ENCODE assay signal across 10 cellular contexts in the genomic region with DNA sequence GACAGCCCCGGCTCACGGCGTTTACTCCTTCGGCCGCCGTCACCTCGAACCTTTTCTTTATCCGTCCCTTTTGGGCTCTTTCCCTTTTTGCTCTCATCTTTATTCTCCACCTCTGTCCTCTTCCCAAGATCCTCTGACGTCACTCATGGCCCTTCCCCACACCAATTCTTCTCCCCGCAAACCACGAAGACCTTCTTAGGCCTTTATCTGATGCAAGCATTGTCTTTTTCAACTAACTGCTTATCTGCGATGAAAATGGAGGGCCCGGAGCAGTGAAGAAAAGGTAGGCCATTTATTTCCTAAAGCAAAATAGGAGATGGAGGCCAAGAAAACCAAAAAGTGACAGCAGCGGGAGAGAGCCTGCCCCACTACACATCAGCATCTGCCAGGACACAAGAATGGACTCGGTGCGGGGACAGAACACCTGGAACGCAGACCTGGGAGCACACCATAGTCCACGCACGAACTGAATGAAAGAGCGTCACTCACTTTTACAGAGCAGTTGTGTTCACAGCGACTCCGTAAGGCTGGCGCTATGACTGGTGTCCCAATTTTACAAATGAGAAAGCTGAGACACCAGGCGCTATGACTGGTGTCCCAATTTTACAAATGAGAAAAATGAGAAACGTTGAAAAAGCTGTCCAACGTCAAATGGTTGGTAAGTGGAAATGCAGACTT. TPM values are rescaled to one million over a fixed set of nuclear protein-coding genes. Genes with fewer than 3 reads are reported as not detected.
A peak's percentile ranks its signal among the peaks of the same experiment; 100 is the strongest.
DNase-seq lines count a peak whose midpoint lies in the region; ATAC-seq, FAIRE-seq and TF ChIP-seq lines count a peak whose summit lies in the region.
"Had no signal": no experiment of that assay in that cellular context is flagged by ENCODE, and none has a peak within 500 bp of the region (broad histone marks: within the 10 kb centered on the region; RNA-seq: fewer than 3 reads in every experiment).

No MANE protein-coding gene starts in this region.

- peak overlapping the region; percentile 40 for H3K4me2 ChIP-seq in endothelial cell of umbilical vein (ENCODE audit: insufficient read depth, low read length)

- peak overlapping the region; percentile 83 for H2AFZ ChIP-seq in endothelial cell of umbilical vein (ENCODE audit: low read depth, low read length)

- ATAC-seq in activated T-cell treated with anti-CD3 and anti-CD28 coated beads, Interleukin-2, amount 50 U/mL, for 72 hours (replicated peaks in 1 of 2), result no peak
- peak; percentile 23 to 50 for ATAC-seq in naive thymus-derived CD8-positive, alpha-beta T cell
- peak in 1 of 2 donors; percentile 20 for ATAC-seq in upper lobe of left lung (ENCODE audit: low FRiP score in 2 of 2)

- peaks cover 11% of the 10 kb centered on the region for H3K4me1 Mint-ChIP-seq in activated T-cell treated with anti-CD3 and anti-CD28 coated beads, Interleukin-2, amount 50 U/mL, for 72 hours (ENCODE audit: low read depth)
- peaks cover 5 to 19% (median 14%) of the 10 kb centered on the region in 4 donors for H3K4me1 Mint-ChIP-seq in naive thymus-derived CD8-positive, alpha-beta T cell

- H3K9me3 ChIP-seq in endothelial cell of umbilical vein (replicated peaks; ENCODE audit: control insufficient read depth, insufficient read depth, low read length), result no peaks in the 10 kb centered on the region
- no peaks in the 10 kb centered on the region for H3K9me3 ChIP-seq in upper lobe of left lung
- H3K9me3 ChIP-seq: BE2C had no signal

- TF ChIP-seq EP300 in upper lobe of left lung (IDR thresholded peaks at IDR 0.05), result no peak

- no peak for FAIRE-seq in endothelial cell of umbilical vein (lab: Jason Lieb, UNC)
- FAIRE-seq: islet of Langerhans had no signal

- no peak for TF ChIP-seq POLR2A in endothelial cell of umbilical vein (IDR thresholded peaks at IDR 0.05; ENCODE audit: low read depth, low read length)
- TF ChIP-seq POLR2A in upper lobe of left lung (IDR thresholded peaks at IDR 0.05), result no peak

- H3K4me1 ChIP-seq in endothelial cell of umbilical vein (ENCODE audit: control insufficient read depth, extremely low read depth, insufficient read depth, low read length), result peaks cover 7% of the 10 kb centered on the region
- no peaks in the 10 kb centered on the region for H3K4me1 ChIP-seq in upper lobe of left lung
- H3K4me1 ChIP-seq: BE2C had no signal

- no peaks in the 10 kb centered on the region for H3K79me2 ChIP-seq in endothelial cell of umbilical vein (ENCODE audit: control insufficient read depth, insufficient read depth, low read length)

- H3K27me3 ChIP-seq in endothelial cell of umbilical vein (ENCODE audit: control insufficient read depth in 2 of 2, insufficient read depth in 2 of 2, low read length in 2 of 2) (no peaks in the 10 kb centered on the region), upper lobe of left lung (no peaks in the 10 kb centered on the region)

- no peaks in the 10 kb centered on the region for H3K36me3 Mint-ChIP-seq in activated T-cell treated with anti-CD3 and anti-CD28 coated beads, Interleukin-2, amount 50 U/mL, for 72 hours (ENCODE audit: insufficient read depth in 2 of 2)
- no peaks in the 10 kb centered on the region for H3K36me3 Mint-ChIP-seq in naive thymus-derived CD8-positive, alpha-beta T cell

- peaks cover 0 to 4% of the 10 kb centered on the region in 2 donors for H3K9me3 Mint-ChIP-seq in activated T-cell treated with anti-CD3 and anti-CD28 coated beads, Interleukin-2, amount 50 U/mL, for 72 hours
- peaks cover 0 to 7% (median 0%) of the 10 kb centered on the region in 9 donors for H3K9me3 Mint-ChIP-seq in naive thymus-derived CD8-positive, alpha-beta T cell

- H3K4me3 ChIP-seq in endothelial cell of umbilical vein (replicated peaks in 1 of 3; ENCODE audit: insufficient read depth in 1 of 3, low read depth in 1 of 3, low read length in 3 of 3) (peak overlapping the region; percentile 18 to 27 (median 20)), upper lobe of left lung (peak overlapping the region in 3 of 4 donors; percentile 22 to 26 (median 24))

- TF ChIP-seq CTCF in endothelial cell of umbilical vein (IDR thresholded peaks at IDR 0.05; ENCODE audit: extremely low read depth in 1 of 2, insufficient read depth in 1 of 2, low read depth in 1 of 2, low read length in 2 of 2), result no peak
- TF ChIP-seq CTCF in upper lobe of left lung (IDR thresholded peaks at IDR 0.05), result no peak

- H3K27ac ChIP-seq in endothelial cell of umbilical vein (ENCODE audit: insufficient read depth, low read depth, low read length), result no peak overlapping the region
- H3K27ac ChIP-seq in upper lobe of left lung, result no peak overlapping the region

- dilution Hi-C loops in endothelial cell of umbilical vein (cut with MboI; ENCODE audit: extremely low pct_ligation_motif_present, low sequenced_read_pairs), result no loop called here

- peaks cover 42% of the 10 kb centered on the region for H3K27me3 Mint-ChIP-seq in activated T-cell treated with anti-CD3 and anti-CD28 coated beads, Interleukin-2, amount 50 U/mL, for 72 hours (ENCODE audit: low read depth)
- H3K27me3 Mint-ChIP-seq in naive thymus-derived CD8-positive, alpha-beta T cell, result peaks cover 17 to 52% (median 28%) of the 10 kb centered on the region in 5 donors

- intact Hi-C loops in endothelial cell of umbilical vein (cut with micrococcal nuclease), result loop anchor here (1.0 kb wide), 1 partner anchor 220 kb away; the partner anchor contains the start of gene ZNF282

- no peaks in the 10 kb centered on the region for H4K20me1 ChIP-seq in endothelial cell of umbilical vein (replicated peaks; ENCODE audit: control insufficient read depth, extremely low read depth, insufficient read depth, low read length)

- BruUV-seq in endothelial cell of umbilical vein (replicated peaks; lab: Mats Ljungman, UMichigan), result no TSS peak

- CTCF ChIA-PET in endothelial cell of umbilical vein (lab: Charles Lee), result interaction anchor here (1.0 to 2.4 kb wide), 3 partner anchors 9 to 105 kb away, joined by 3 to 9 read pairs (median 5); no protein-coding TSS in a partner anchor

- DNase-seq in activated T-cell treated with anti-CD3 and anti-CD28 coated beads, Interleukin-2, amount 50 U/mL, for 72 hours, result no peak
- no peak for DNase-seq in activated T-cell treated with anti-CD3 and anti-CD28 coated beads, Interleukin-2, amount 50 U/mL, for 48 hours
- DNase-seq in endothelial cell of umbilical vein (ENCODE audit: low read depth, low spot score), result no peak
- peak in 2 of 10 donors; percentile 5 to 8 for DNase-seq in naive thymus-derived CD8-positive, alpha-beta T cell
- no peak for DNase-seq in upper lobe of left lung
- DNase-seq in middle frontal gyrus (ENCODE audit: extremely low spot score, low spot score), result no peak
- no peak for DNase-seq in effector CD8-positive, alpha-beta T cell (lab: John Stamatoyannopoulos, UW)
- no peak for DNase-seq in NCI-H82 treated with DMSO at 0.1 percent for 48 hours (lab: John Stamatoyannopoulos, UW; ENCODE audit: unreplicated experiment)
- DNase-seq: BE2C had no signal

- no peak overlapping the region for H3K9ac ChIP-seq in endothelial cell of umbilical vein (replicated peaks; ENCODE audit: extremely low read depth, insufficient read depth, low read length)

- H3K4me3 Mint-ChIP-seq in activated T-cell treated with anti-CD3 and anti-CD28 coated beads, Interleukin-2, amount 50 U/mL, for 72 hours, result peak overlapping the region; percentile 65 to 83
- H3K4me3 Mint-ChIP-seq in naive thymus-derived CD8-positive, alpha-beta T cell, result peak overlapping the region; percentile 56 to 96 (median 82)

- POLR2A ChIA-PET in endothelial cell of umbilical vein (lab: Charles Lee), result no interaction called here
- POLR2A ChIA-PET in naive thymus-derived CD8-positive, alpha-beta T cell (lab: Charles Lee), result interaction anchor here (0.6 kb wide), 1 partner anchor 187 kb away, joined by 3 read pairs; no protein-coding TSS in a partner anchor

- peak overlapping the region; percentile 49 for H3K27ac Mint-ChIP-seq in activated T-cell treated with anti-CD3 and anti-CD28 coated beads, Interleukin-2, amount 50 U/mL, for 72 hours
- peak overlapping the region; percentile 11 to 98 (median 86) for H3K27ac Mint-ChIP-seq in naive thymus-derived CD8-positive, alpha-beta T cell

- H3K36me3 ChIP-seq in endothelial cell of umbilical vein (ENCODE audit: control insufficient read depth in 2 of 2, extremely low read depth in 1 of 2, insufficient read depth in 2 of 2, low read length in 2 of 2) (no peaks in the 10 kb centered on the region), upper lobe of left lung (no peaks in the 10 kb centered on the region)
- H3K36me3 ChIP-seq: BE2C had no signal

- 55 to 58% methylated on average over 26 of the region's 26 CpGs for WGBS in upper lobe of left lung, 2 donors

- no peaks in the 10 kb centered on the region for H3K9me1 ChIP-seq in endothelial cell of umbilical vein (replicated peaks; ENCODE audit: control insufficient read depth, extremely low read depth, insufficient read depth, low read length)

TF ChIP-seq in endothelial cell of umbilical vein, 7 proteins besides CTCF, POLR2A, EP300 and RAD21 (continues in another document):
- TF ChIP-seq FOS (IDR thresholded peaks at IDR 0.05; ENCODE audit: borderline replicate concordance, insufficient read depth, low read length) (no peak), GATA2 (IDR thresholded peaks at IDR 0.05; ENCODE audit: insufficient read depth, insufficient read length, low read depth, low read length) (no peak), JUN (IDR thresholded peaks at IDR 0.05; ENCODE audit: borderline replicate concordance, insufficient read depth, insufficient read length, low read depth) (no peak), MYC (IDR thresholded peaks at IDR 0.05; ENCODE audit: low read depth, low read length) (no peak), EZH2 (IDR thresholded peaks at IDR 0.05; ENCODE audit: borderline replicate concordance, low read depth, low read length, severe bottlenecking) (no peak)
- TF ChIP-seq, protein P1, sequence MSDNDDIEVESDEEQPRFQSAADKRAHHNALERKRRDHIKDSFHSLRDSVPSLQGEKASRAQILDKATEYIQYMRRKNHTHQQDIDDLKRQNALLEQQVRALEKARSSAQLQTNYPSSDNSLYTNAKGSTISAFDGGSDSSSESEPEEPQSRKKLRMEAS (IDR thresholded peaks at IDR 0.05; ENCODE audit: insufficient read depth, insufficient read length), result no peak

RNA-seq across cellular contexts. Expression of gene ZNF777, which starts 45.3 kb away (rescaled TPM):
- 10 to 100 TPM; 19.0 to 19.5 TPM for total RNA-seq in activated T-cell treated with anti-CD3 and anti-CD28 coated beads, Interleukin-2, amount 50 U/mL, for 72 hours
- total RNA-seq in endothelial cell of umbilical vein (11.1 and 12.2 TPM in 2 replicates), upper lobe of left lung (10 to 100 TPM in 4 of 6 donors, 1 to 10 TPM in 2; 9.3 to 16.0 (median 10.8) TPM)
- 7.4 and 8.4 TPM in 2 replicates for polyA plus RNA-seq in endothelial cell of umbilical vein
- 5.0 and 5.4 TPM in 2 replicates for polyA plus RNA-seq in endothelial cell of umbilical vein (2011; cell fraction: cytosol; rRNA removed)
- polyA plus RNA-seq in endothelial cell of umbilical vein (2011; cell fraction: nucleus; rRNA removed), result 3.8 and 4.0 TPM in 2 replicates
- polyA plus RNA-seq in endothelial cell of umbilical vein (2012), result 5.8 and 7.6 TPM in 2 replicates
- 5.2 and 5.8 TPM in 2 replicates for polyA minus RNA-seq in endothelial cell of umbilical vein
- 8.1 TPM for polyA minus RNA-seq in endothelial cell of umbilical vein (2011; cell fraction: cytosol; rRNA and poly(A)+ RNA removed)
- polyA minus RNA-seq in endothelial cell of umbilical vein (2011; cell fraction: nucleus; rRNA and poly(A)+ RNA removed), result 2.5 and 3.0 TPM in 2 replicates
- total RNA-seq in naive thymus-derived CD8-positive, alpha-beta T cell, result 10 to 100 TPM; 18.1 to 18.9 TPM
- polyA plus RNA-seq in naive thymus-derived CD8-positive, alpha-beta T cell, result 1 to 10 TPM; 1.1 to 3.6 (median 1.9) TPM

Comparison
In these comparisons a context has a peak if more than half of its experiments do, and no peak if none do; other contexts are left out.
1. ATAC-seq: peak in naive thymus-derived CD8-positive, alpha-beta T cell (2 of 2); none in activated T-cell treated with anti-CD3 and anti-CD28 coated beads, Interleukin-2, amount 50 U/mL, for 72 hours (0 of 2).